Comparison of ENCODE assay signal across 27 cellular contexts in the genomic region with DNA sequence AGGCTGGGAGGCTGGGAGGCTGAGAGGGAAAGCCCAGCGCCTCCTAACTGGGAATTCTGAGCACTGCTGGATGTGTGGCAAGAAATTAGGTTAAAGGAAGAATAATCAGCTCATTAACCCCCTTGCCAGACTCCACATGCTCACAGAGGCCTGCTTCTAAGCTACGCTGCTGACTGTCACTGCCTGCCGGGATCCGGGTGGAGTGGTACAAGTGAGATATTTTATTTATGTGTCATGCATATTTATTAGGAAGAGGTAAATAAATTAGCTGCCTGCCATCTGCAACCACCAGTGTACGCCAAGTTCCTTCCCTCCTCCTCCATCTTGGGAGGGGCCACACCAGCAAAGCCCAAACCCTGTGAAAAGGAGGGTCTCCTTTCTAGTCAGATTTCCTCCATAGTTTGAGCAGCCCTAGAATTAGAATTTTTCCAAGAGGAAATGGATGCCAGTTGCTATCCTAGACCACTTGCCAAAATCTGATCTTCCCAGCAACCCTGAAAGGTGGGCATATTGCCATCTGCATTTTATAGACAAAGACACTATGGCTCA. TPM values are rescaled to one million over a fixed set of nuclear protein-coding genes. Genes with fewer than 3 reads are reported as not detected.
"Had no signal": no experiment of that assay in that cellular context is flagged by ENCODE, and none has a peak within 500 bp of the region (broad histone marks: within the 10 kb centered on the region; RNA-seq: fewer than 3 reads in every experiment).

No MANE protein-coding gene starts in this region.

- DNase-seq: activated CD4-positive, alpha-beta T cell treated with anti-CD3 and anti-CD28 coated beads for 48 hours; activated CD4-positive, alpha-beta T cell treated with anti-CD3 and anti-CD28 coated beads, Interleukin-2, amount 50 U/mL, for 4 hours; activated CD4-positive, CD25-positive, alpha-beta regulatory T cell treated with anti-CD3 and anti-CD28 coated beads, Interleukin-2, amount 50 U/mL, for 72 hours; activated CD8-positive, alpha-beta memory T cell treated with anti-CD3 and anti-CD28 coated beads, Interleukin-2, amount 50 U/mL, for 48 hours; activated CD8-positive, alpha-beta T cell treated with anti-CD3 and anti-CD28 coated beads, Interleukin-2, amount 10 ng/mL, durations not matched to agents 7 days and 5 days; activated naive CD4-positive, alpha-beta T cell; activated T-cell treated with anti-CD3 and anti-CD28 coated beads, Interleukin-2, amount 50 U/mL, for 1 hour; amniotic stem cell; brain microvascular endothelial cell; cerebellar nuclear complex; Kasumi-1; NCI-H1092; NCI-H1417; NCI-H2029 treated with DMSO at 0.1 percent for 48 hours; NCI-H510A treated with DMSO at 0.1 percent for 48 hours; NCI-H69; NK-92 treated with Interleukin-12 subunit alpha and Interleukin-12 subunit beta, amount 100 ng/mL, for 24 hours; OCI-M1; SHP77; T-helper 17 cell; T-helper 9 cell had no signal

- H3K4me1 Mint-ChIP-seq: activated naive CD4-positive, alpha-beta T cell treated with anti-CD3 and anti-CD28 coated beads, Interleukin-2, amount 50 U/mL, for 24 hours; T-helper 17 cell had no signal

- ATAC-seq: activated CD8-positive, alpha-beta T cell treated with anti-CD3 and anti-CD28 coated beads, Interleukin-2, amount 10 ng/mL, durations not matched to agents 7 days and 5 days; T-helper 17 cell; WTC11 had no signal

- H3K4me3 ChIP-seq: ascending aorta, SJSA1 had no signal

- H3K36me3 Mint-ChIP-seq: activated naive CD4-positive, alpha-beta T cell treated with anti-CD3 and anti-CD28 coated beads, Interleukin-2, amount 50 U/mL, for 24 hours; WTC11 had no signal

- H3K36me3 ChIP-seq: ascending aorta, brain microvascular endothelial cell, SJSA1 had no signal

- H3K9me3 Mint-ChIP-seq: activated naive CD4-positive, alpha-beta T cell treated with anti-CD3 and anti-CD28 coated beads, Interleukin-2, amount 50 U/mL, for 24 hours; WTC11 had no signal

- FAIRE-seq: colon, RCC 7860 had no signal

- H3K27ac ChIP-seq: ascending aorta, brain microvascular endothelial cell, SJSA1 had no signal

- H3K4me1 ChIP-seq: ascending aorta had no signal

- H3K4me3 Mint-ChIP-seq: activated CD8-positive, alpha-beta T cell treated with anti-CD3 and anti-CD28 coated beads, Interleukin-2, amount 10 ng/mL, durations not matched to agents 7 days and 5 days; activated naive CD4-positive, alpha-beta T cell treated with anti-CD3 and anti-CD28 coated beads, Interleukin-2, amount 50 U/mL, for 24 hours; T-helper 17 cell; WTC11 had no signal

- H3K9me3 ChIP-seq: ascending aorta, SJSA1 had no signal

- H3K27ac Mint-ChIP-seq: activated CD8-positive, alpha-beta T cell treated with anti-CD3 and anti-CD28 coated beads, Interleukin-2, amount 10 ng/mL, durations not matched to agents 7 days and 5 days; activated naive CD4-positive, alpha-beta T cell treated with anti-CD3 and anti-CD28 coated beads, Interleukin-2, amount 50 U/mL, for 24 hours; T-helper 17 cell; WTC11 had no signal

- H3K27me3 ChIP-seq: ascending aorta, SJSA1 had no signal

RNA-seq across cellular contexts. Expression of a gene that starts 43.5 kb away (rescaled TPM):
- total RNA-seq: activated CD8-positive, alpha-beta T cell treated with anti-CD3 and anti-CD28 coated beads, Interleukin-2, amount 10 ng/mL, durations not matched to agents 7 days and 5 days had no signal
